Comparison of ENCODE assay signal across 1 cellular context in genomic region chr2:195017890-195018289, GRCh38.
TF ChIP-seq lines count a peak whose summit lies in the region.

No MANE protein-coding gene starts in this region.

TF ChIP-seq in GM23338, 12 proteins besides CTCF, POLR2A, EP300 and RAD21 (continued from another document):
- TF ChIP-seq NANOG (IDR thresholded peaks at IDR 0.05; ENCODE audit: borderline replicate concordance) (no peak), EZH2 (IDR thresholded peaks at IDR 0.05; ENCODE audit: low read depth, unreplicated experiment) (no peak), REST (IDR thresholded peaks at IDR 0.05; ENCODE audit: unreplicated experiment) (no peak), EZH2phosphoT487 (IDR thresholded peaks at IDR 0.05; ENCODE audit: unreplicated experiment) (no peak), CREB1 (CRISPR knock-in tag; IDR thresholded peaks at IDR 0.05; ENCODE audit: low read depth) (no peak), ETS1 (IDR thresholded peaks at IDR 0.05) (no peak), ZNF114 (CRISPR knock-in tag; IDR thresholded peaks at IDR 0.05) (no peak), ZNF331 (CRISPR knock-in tag; IDR thresholded peaks at IDR 0.05; ENCODE audit: low read depth) (no peak), STAT1 (IDR thresholded peaks at IDR 0.05; ENCODE audit: unreplicated experiment) (no peak), POLR2AphosphoS5 (IDR thresholded peaks at IDR 0.05; ENCODE audit: low read depth) (no peak)
